1 cellular context compared by ENCODE assay signal in genomic region chr3:4838621-4839022, GRCh38.
TF ChIP-seq lines count a peak whose summit lies in the region.

No MANE protein-coding gene starts in this region.

TF ChIP-seq in GM12878, 131 proteins besides CTCF, POLR2A, EP300 and RAD21 (continued from another document):
- TF ChIP-seq CEBPZ (IDR thresholded peaks at IDR 0.05; ENCODE audit: low read depth, low read length) (no peak), TCF3 (IDR thresholded peaks at IDR 0.05; ENCODE audit: borderline replicate concordance, insufficient read depth, low read depth, low read length) (no peak), ASH2L (IDR thresholded peaks at IDR 0.05; ENCODE audit: borderline replicate concordance, low read depth) (no peak), ATF7 (IDR thresholded peaks at IDR 0.05; ENCODE audit: low read depth) (0 out of 2 replicates have a peak, but pooled peaks have one; percentile 23), RUNX3 (IDR thresholded peaks at IDR 0.05; ENCODE audit: low read length) (peak; percentile 86), JUNB (IDR thresholded peaks at IDR 0.05) (peak; percentile 57), KAT2A (conservative IDR thresholded peaks at IDR 0.05; ENCODE audit: control insufficient read depth, low read depth, low read length) (no peak), PKNOX1 (IDR thresholded peaks at IDR 0.05) (no peak), CBFB (IDR thresholded peaks at IDR 0.05; ENCODE audit: low read depth) (no peak)
